8 cellular contexts compared by ENCODE assay signal in genomic region chr17:43713494-43714162, GRCh38. TPM values are rescaled to one million over a fixed set of nuclear protein-coding genes. Genes with fewer than 3 reads are reported as not detected.
A peak's percentile ranks its signal among the peaks of the same experiment; 100 is the strongest.
DNase-seq lines count a peak whose midpoint lies in the region; ATAC-seq and TF ChIP-seq lines count a peak whose summit lies in the region.

No MANE protein-coding gene starts in this region.

- intact Hi-C loops in left colon (cut with DNase I, micrococcal nuclease) = no loop called here

- peak overlapping the region; percentile 70 to 76 for H3K27ac ChIP-seq in thoracic aorta

- no peaks in the 10 kb centered on the region for H3K9me3 ChIP-seq in thoracic aorta

- H3K27me3 ChIP-seq in thoracic aorta (replicated peaks; ENCODE audit: insufficient read depth) = no peaks in the 10 kb centered on the region

- H3K36me3 ChIP-seq in thoracic aorta = no peaks in the 10 kb centered on the region

- ATAC-seq in left colon = peak; percentile 54
- no peak for ATAC-seq in thoracic aorta (ENCODE audit: insufficient number of reproducible peaks, low FRiP score, low read depth)
- ATAC-seq in HG02678 (IDR thresholded peaks at IDR 0.05; ENCODE audit: unreplicated experiment) = no peak
- ATAC-seq in HG03432 (IDR thresholded peaks at IDR 0.05; ENCODE audit: unreplicated experiment) = no peak

- TF ChIP-seq CTCF in thoracic aorta (IDR thresholded peaks at IDR 0.05) = no peak

- H3K4me3 ChIP-seq in thoracic aorta = peak overlapping the region; percentile 67

- H3K4me1 ChIP-seq in thoracic aorta (ENCODE audit: control insufficient read depth in 1 of 2, low read depth in 2 of 2) = peaks cover 11 to 18% of the 10 kb centered on the region in 2 donors

- DNase-seq in DMS153 treated with DMSO at 0.1 percent for 48 hours (lab: John Stamatoyannopoulos, UW; ENCODE audit: unreplicated experiment) (peak; percentile 23), DMS153 (lab: John Stamatoyannopoulos, UW) (no peak), NOMO-1 treated with DMSO at 0.1 percent for 48 hours (lab: John Stamatoyannopoulos, UW; ENCODE audit: unreplicated experiment) (peak; percentile 19), cerebellar cortex (ENCODE audit: low spot score) (peak; percentile 44), left colon (peak in 1 of 2 donors; percentile 26), thoracic aorta (ENCODE audit: low spot score) (no peak)

RNA-seq across cellular contexts. Expression of gene SOST, which starts 45.0 kb away (rescaled TPM):
- total RNA-seq in left colon (not detected), thoracic aorta (10 to 100 TPM; 45.2 to 55.4 TPM)

RNA-seq across cellular contexts. Expression of gene MEOX1, which starts 51.9 kb away (rescaled TPM):
- total RNA-seq in left colon (1 to 10 TPM; 1.2 to 1.8 TPM), thoracic aorta (1 to 10 TPM; 3.0 to 5.4 TPM)

Comparison
In these comparisons a context has a peak if more than half of its experiments do, and no peak if none do; other contexts are left out.
1. DNase-seq: peak in DMS153 treated with DMSO at 0.1 percent for 48 hours (single experiment), NOMO-1 treated with DMSO at 0.1 percent for 48 hours (single experiment) and cerebellar cortex (single experiment); none in DMS153 (single experiment) and thoracic aorta (single experiment).
2. RNA of gene SOST, which starts 45.0 kb away (total RNA-seq): 45.2 to 55.4 TPM in thoracic aorta; not detected in left colon; every median in the first group is over 10 times any median in the second.